27 cellular contexts compared by ENCODE assay signal in genomic region chr3:185254799-185255198, GRCh38. TPM values are rescaled to one million over a fixed set of nuclear protein-coding genes. Genes with fewer than 3 reads are reported as not detected.
DNase-seq lines count a peak whose midpoint lies in the region; ATAC-seq, FAIRE-seq and TF ChIP-seq lines count a peak whose summit lies in the region.
"Had no signal": no experiment of that assay in that cellular context is flagged by ENCODE, and none has a peak within 500 bp of the region (broad histone marks: within the 10 kb centered on the region; RNA-seq: fewer than 3 reads in every experiment).

No MANE protein-coding gene starts in this region.

- H3K36me3 Mint-ChIP-seq in WTC11, result peaks cover 25% of the 10 kb centered on the region
- H3K36me3 Mint-ChIP-seq in endothelial cell (ENCODE audit: low read depth, unreplicated experiment), result peaks cover 10% of the 10 kb centered on the region
- H3K36me3 Mint-ChIP-seq in type B pancreatic cell, result no peaks in the 10 kb centered on the region
- peaks cover 0 to 17% of the 10 kb centered on the region in 2 donors for H3K36me3 Mint-ChIP-seq in stimulated activated naive B cell treated with anti-CD40 and anti-IgM and Interleukin-4, amounts not matched to agents 10 μg/mL and 1 μg/mL and 100 μg/mL, for 72 hours
- H3K36me3 Mint-ChIP-seq: neural progenitor cell; stimulated activated memory B cell treated with anti-CD40 and anti-IgM and Interleukin-4, amounts not matched to agents 10 μg/mL and 1 μg/mL and 100 μg/mL, for 72 hours had no signal

- TF ChIP-seq CTCF in HepG2 (CRISPR knock-in tag; IDR thresholded peaks at IDR 0.05), result no peak
- TF ChIP-seq CTCF in right lobe of liver (IDR thresholded peaks at IDR 0.05), result no peak
- TF ChIP-seq CTCF in WTC11 (IDR thresholded peaks at IDR 0.05), result no peak
- no peak for TF ChIP-seq CTCF in endothelial cell (IDR thresholded peaks at IDR 0.05; ENCODE audit: unreplicated experiment)
- TF ChIP-seq CTCF in type B pancreatic cell (conservative IDR thresholded peaks at IDR 0.05), result no peak

- intact Hi-C loops in HepG2 (cut with micrococcal nuclease; ENCODE audit: unreplicated experiment) (loop anchor here (2.0 kb wide), 1 partner anchor 26 kb away; no protein-coding TSS in a partner anchor), right lobe of liver (cut with DNase I) (no loop called here)

- no peak for TF ChIP-seq EP300 in HepG2 (IDR thresholded peaks at IDR 0.05; ENCODE audit: low read depth in 2 of 2, low read length in 2 of 2)
- TF ChIP-seq EP300 in HepG2 (CRISPR knock-in tag; IDR thresholded peaks at IDR 0.05; ENCODE audit: borderline replicate concordance), result no peak

- WGBS in HepG2 (ENCODE audit: low lambda C conversion rate), result 79% methylated on average over 4 of the region's 4 CpGs
- 91% methylated on average over 3 of the region's 4 CpGs for WGBS in right lobe of liver (ENCODE audit: insufficient coverage, low coverage, low lambda C conversion rate, missing lambda C conversion rate)

- H4K20me1 ChIP-seq in HepG2 (ENCODE audit: insufficient read depth, low read length), result no peaks in the 10 kb centered on the region
- H4K20me1 ChIP-seq: BLaER1 had no signal

- peaks cover 24% of the 10 kb centered on the region for H3K79me2 ChIP-seq in HepG2 (ENCODE audit: insufficient read depth, low read length)

- H2AFZ ChIP-seq in HepG2 (ENCODE audit: low read length), result peak overlapping the region; percentile 99

- peaks cover 0 to 2% of the 10 kb centered on the region in 2 experiments; a peak in 2 of 5 replicates for H3K27me3 ChIP-seq in HepG2 (ENCODE audit: control insufficient read depth in 1 of 2, insufficient read depth in 2 of 2, low read length in 2 of 2)
- no peaks in the 10 kb centered on the region for H3K27me3 ChIP-seq in right lobe of liver
- H3K27me3 ChIP-seq: BLaER1, SJSA1, thyroid gland had no signal

- ATAC-seq in HepG2, result no peak
- no peak for ATAC-seq in right lobe of liver
- ATAC-seq in WTC11, result no peak
- no peak for ATAC-seq in GM18519 (IDR thresholded peaks at IDR 0.05; ENCODE audit: low FRiP score, unreplicated experiment)
- no peak for ATAC-seq in stimulated activated naive B cell treated with anti-CD40 and anti-IgM and Interleukin-4, amounts not matched to agents 10 μg/mL and 1 μg/mL and 100 μg/mL, for 72 hours (replicated peaks)

- CTCF ChIA-PET in HepG2 (lab: Yijun Ruan, JAX; ENCODE audit: low intra/inter-chr PET ratio, low total read pairs) (no interaction called here), WTC11 (lab: Charles Lee) (interaction anchor here (0.9 to 1.2 kb wide), 2 partner anchors 15 to 184 kb away, joined by 3 read pairs; no protein-coding TSS in a partner anchor)

- POLR2A ChIA-PET in HepG2 (lab: Yijun Ruan, JAX) (interaction anchor here (1.1 to 1.5 kb wide), 2 partner anchors 15 to 54 kb away, joined by 3 to 4 read pairs; no protein-coding TSS in a partner anchor), WTC11 (lab: Charles Lee) (no interaction called here)

- no peak for FAIRE-seq in HepG2 (lab: Jason Lieb, UNC)
- FAIRE-seq: H54 had no signal

- H3K36me3 ChIP-seq in HepG2 (replicated peaks in 1 of 2; ENCODE audit: control insufficient read depth in 1 of 2, insufficient read depth in 2 of 2, low read length in 2 of 2), result no peaks in the 10 kb centered on the region
- no peaks in the 10 kb centered on the region for H3K36me3 ChIP-seq in right lobe of liver
- H3K36me3 ChIP-seq: BLaER1, left ventricle myocardium inferior, SJSA1, thyroid gland, WERI-Rb-1 had no signal

- no peak for TF ChIP-seq RAD21 in HepG2 (CRISPR knock-in tag; IDR thresholded peaks at IDR 0.05)

- no peaks in the 10 kb centered on the region for H3K27me3 Mint-ChIP-seq in WTC11 (ENCODE audit: low read depth)
- H3K27me3 Mint-ChIP-seq in endothelial cell (ENCODE audit: unreplicated experiment), result peaks cover 3% of the 10 kb centered on the region
- no peaks in the 10 kb centered on the region for H3K27me3 Mint-ChIP-seq in type B pancreatic cell
- peaks cover 12 to 36% of the 10 kb centered on the region in 2 donors for H3K27me3 Mint-ChIP-seq in stimulated activated naive B cell treated with anti-CD40 and anti-IgM and Interleukin-4, amounts not matched to agents 10 μg/mL and 1 μg/mL and 100 μg/mL, for 72 hours

- no peak overlapping the region for H3K27ac Mint-ChIP-seq in WTC11
- H3K27ac Mint-ChIP-seq in endothelial cell (ENCODE audit: unreplicated experiment), result no peak overlapping the region
- no peak overlapping the region for H3K27ac Mint-ChIP-seq in type B pancreatic cell
- no peak overlapping the region for H3K27ac Mint-ChIP-seq in stimulated activated naive B cell treated with anti-CD40 and anti-IgM and Interleukin-4, amounts not matched to agents 10 μg/mL and 1 μg/mL and 100 μg/mL, for 72 hours
- H3K27ac Mint-ChIP-seq: IgD-negative memory B cell; neural progenitor cell; stimulated activated memory B cell treated with anti-CD40 and anti-IgM and Interleukin-4, amounts not matched to agents 10 μg/mL and 1 μg/mL and 100 μg/mL, for 72 hours; T-helper 1 cell treated with Interleukin-12 subunit alpha and Interleukin-12 subunit beta and Interleukin-4 antibody, amounts not matched to agents 30 μg/mL and 1 μg/mL, for 36 hours had no signal

- peak overlapping the region; percentile 89 for H3K4me2 ChIP-seq in HepG2 (ENCODE audit: low read depth, low read length)
- H3K4me2 ChIP-seq: BLaER1 had no signal

- H3K4me3 Mint-ChIP-seq in WTC11, result peak overlapping the region; percentile 71; the same call in 1 of the 2 replicates
- H3K4me3 Mint-ChIP-seq in endothelial cell (ENCODE audit: unreplicated experiment), result peak overlapping the region; percentile 31
- H3K4me3 Mint-ChIP-seq in type B pancreatic cell, result peak overlapping the region; percentile 30
- H3K4me3 Mint-ChIP-seq in stimulated activated naive B cell treated with anti-CD40 and anti-IgM and Interleukin-4, amounts not matched to agents 10 μg/mL and 1 μg/mL and 100 μg/mL, for 72 hours, result peak overlapping the region in 1 of 2 donors; percentile 79

- in situ Hi-C loops in HepG2 (cut with HindIII; ENCODE audit: extremely low pct_ligation_motif_present, low pct_unique_long_range_greater_than_20kb), result no loop called here

- no TSS peak for BruUV-seq in HepG2 (replicated peaks; lab: Mats Ljungman, UMichigan)

- no peak overlapping the region for H3K27ac ChIP-seq in HepG2 (ENCODE audit: extremely low read length, insufficient read depth, low read length)
- no peak overlapping the region for H3K27ac ChIP-seq in right lobe of liver
- H3K27ac ChIP-seq: BLaER1, epithelial cell of prostate, HL-60, neural progenitor cell, SJSA1, thyroid gland, WERI-Rb-1 had no signal

- H3K9me3 Mint-ChIP-seq in WTC11 (peaks cover 37% of the 10 kb centered on the region), endothelial cell (ENCODE audit: unreplicated experiment) (peaks cover 5% of the 10 kb centered on the region), type B pancreatic cell (peaks cover 4% of the 10 kb centered on the region)
- H3K9me3 Mint-ChIP-seq in stimulated activated naive B cell treated with anti-CD40 and anti-IgM and Interleukin-4, amounts not matched to agents 10 μg/mL and 1 μg/mL and 100 μg/mL, for 72 hours, result peaks cover 8 to 17% of the 10 kb centered on the region in 2 donors

- peaks cover 42% of the 10 kb centered on the region for H3K4me1 ChIP-seq in HepG2 (ENCODE audit: insufficient read depth, low read length)
- peaks cover 0 to 12% (median 0%) of the 10 kb centered on the region in 4 donors for H3K4me1 ChIP-seq in right lobe of liver
- H3K4me1 ChIP-seq: BLaER1, neural progenitor cell, thyroid gland had no signal

- DNase-seq in HepG2 (ENCODE audit: low spot score) (no peak), right lobe of liver (no peak), WTC11 (ENCODE audit: low spot score) (no peak), endothelial cell (ENCODE audit: low spot score) (no peak), type B pancreatic cell (ENCODE audit: extremely low spot score, unreplicated experiment) (no peak), COR-L47 (lab: John Stamatoyannopoulos, UW) (no peak)
- DNase-seq in stimulated activated naive B cell treated with anti-CD40 and anti-IgM and Interleukin-4, amounts not matched to agents 10 μg/mL and 1 μg/mL and 100 μg/mL, for 72 hours, result no peak
- DNase-seq: activated CD4-positive, alpha-beta T cell treated with anti-CD3 and anti-CD28 coated beads, Interleukin-2, amount 50 U/mL, for 4 hours; activated naive CD4-positive, alpha-beta T cell; activated T-cell treated with anti-CD3 and anti-CD28 coated beads for 4 hours; dorsolateral prefrontal cortex; foreskin fibroblast; left ventricle myocardium inferior; midbrain; stimulated activated CD4-positive, alpha-beta T cell treated with anti-CD3 and anti-CD28 coated beads, Interleukin-2, amount 100 ng/mL, for 24 hours; thyroid gland; WERI-Rb-1 had no signal

- H3K4me1 Mint-ChIP-seq in WTC11 (peaks cover 7% of the 10 kb centered on the region), endothelial cell (ENCODE audit: unreplicated experiment) (peaks cover 13% of the 10 kb centered on the region), type B pancreatic cell (ENCODE audit: unreplicated experiment) (no peaks in the 10 kb centered on the region)
- H3K4me1 Mint-ChIP-seq in stimulated activated naive B cell treated with anti-CD40 and anti-IgM and Interleukin-4, amounts not matched to agents 10 μg/mL and 1 μg/mL and 100 μg/mL, for 72 hours, result no peaks in the 10 kb centered on the region
- H3K4me1 Mint-ChIP-seq: neural progenitor cell; stimulated activated memory B cell treated with anti-CD40 and anti-IgM and Interleukin-4, amounts not matched to agents 10 μg/mL and 1 μg/mL and 100 μg/mL, for 72 hours had no signal

- H3K4me3 ChIP-seq in HepG2 (replicated peaks in 1 of 3; ENCODE audit: insufficient read depth in 1 of 3, low read depth in 2 of 3, low read length in 3 of 3) (no peak overlapping the region), right lobe of liver (no peak overlapping the region)
- H3K4me3 ChIP-seq: BLaER1 had no signal

- H3K9ac ChIP-seq in HepG2 (ENCODE audit: insufficient read depth, low read depth, low read length), result no peak overlapping the region
- H3K9ac ChIP-seq: BLaER1, neural progenitor cell had no signal

- H3K9me3 ChIP-seq in HepG2 (ENCODE audit: low read length), result no peaks in the 10 kb centered on the region
- no peaks in the 10 kb centered on the region for H3K9me3 ChIP-seq in right lobe of liver
- H3K9me3 ChIP-seq: SJSA1, thyroid gland had no signal

- TF ChIP-seq POLR2A in HepG2 (IDR thresholded peaks at IDR 0.05; ENCODE audit: insufficient read depth in 1 of 2, low read depth in 2 of 2, low read length in 2 of 2) (no peak), right lobe of liver (IDR thresholded peaks at IDR 0.05) (no peak)

RNA-seq across cellular contexts. Expression of gene EHHADH, which starts 0.9 kb away (rescaled TPM):
- total RNA-seq in HepG2 (2016; rRNA removed; fragmentation: Illumina TruSeq; extraction: Trizol), result 38.9 and 59.1 TPM in 2 replicates
- total RNA-seq in HepG2 (2016; cell fraction: cytosol; rRNA removed; fragmentation: Illumina TruSeq; extraction: Trizol; ENCODE audit: low read depth), result 3.7 and 5.5 TPM in 2 replicates
- total RNA-seq in HepG2 (2016; cell fraction: insoluble cytoplasmic fraction; rRNA removed; fragmentation: Illumina TruSeq; extraction: Trizol), result 40.5 and 57.0 TPM in 2 replicates
- 9.7 and 12.0 TPM in 2 replicates for total RNA-seq in HepG2 (2016; cell fraction: membrane; rRNA removed; fragmentation: Illumina TruSeq; extraction: Trizol)
- total RNA-seq in HepG2 (2016; cell fraction: nucleus; rRNA removed; fragmentation: Illumina TruSeq; extraction: Trizol), result 34.2 and 38.8 TPM in 2 replicates
- 14.1 and 14.5 TPM in 2 replicates for polyA plus RNA-seq in HepG2 (2011; rRNA removed)
- 10.6 and 13.3 TPM in 2 replicates for polyA plus RNA-seq in HepG2 (2011; cell fraction: cytosol; rRNA removed)
- 3.9 and 6.8 TPM in 2 replicates for polyA plus RNA-seq in HepG2 (2011; cell fraction: nucleus; rRNA removed)
- 17.8 and 33.4 TPM in 2 replicates for polyA plus RNA-seq in HepG2 (2012)
- polyA plus RNA-seq in HepG2 (2016; cell fraction: cytosol; fragmentation: Illumina TruSeq; extraction: Trizol; ENCODE audit: low read depth), result 1.9 and 2.0 TPM in 2 replicates
- 46.6 and 47.5 TPM in 2 replicates for polyA plus RNA-seq in HepG2 (2016; cell fraction: insoluble cytoplasmic fraction; fragmentation: Illumina TruSeq; extraction: Trizol; ENCODE audit: low read depth)
- polyA plus RNA-seq in HepG2 (2016; cell fraction: membrane; fragmentation: Illumina TruSeq; extraction: Trizol; ENCODE audit: low read depth), result 4.9 and 6.1 TPM in 2 replicates
- polyA plus RNA-seq in HepG2 (2016; cell fraction: nucleus; fragmentation: Illumina TruSeq; extraction: Trizol; ENCODE audit: insufficient read depth, low read depth), result 22.4 and 23.4 TPM in 2 replicates
- polyA minus RNA-seq in HepG2 (2011; rRNA and poly(A)+ RNA removed; ENCODE audit: low replicate concordance), result 5.1 and 33.8 TPM in 2 replicates
- polyA minus RNA-seq in HepG2 (2011; cell fraction: cytosol; rRNA and poly(A)+ RNA removed), result 25.6 and 27.5 TPM in 2 replicates
- polyA minus RNA-seq in HepG2 (2011; cell fraction: nucleus; rRNA and poly(A)+ RNA removed), result 51.2 and 66.1 TPM in 2 replicates
- 100 to 1,000 TPM; 138 to 322 (median 216) TPM for total RNA-seq in right lobe of liver
- 4.2 to 4.9 TPM (median 4.3 TPM) in 3 replicates for total RNA-seq in WTC11 (2021)
- 6.8 TPM for total RNA-seq in endothelial cell (ENCODE audit: unreplicated experiment)
- total RNA-seq in type B pancreatic cell (ENCODE audit: low replicate concordance), result 5.3 and 14.4 TPM in 2 replicates
